Comparison of ENCODE assay signal across 17 cellular contexts in genomic region chr1:115874929-115875328, GRCh38. TPM values are rescaled to one million over a fixed set of nuclear protein-coding genes. Genes with fewer than 3 reads are reported as not detected.
A peak's percentile ranks its signal among the peaks of the same experiment; 100 is the strongest.
DNase-seq lines count a peak whose midpoint lies in the region; ATAC-seq, FAIRE-seq and TF ChIP-seq lines count a peak whose summit lies in the region.
"Had no signal": no experiment of that assay in that cellular context is flagged by ENCODE, and none has a peak within 500 bp of the region (broad histone marks: within the 10 kb centered on the region; RNA-seq: fewer than 3 reads in every experiment).

No MANE protein-coding gene starts in this region.

- no peaks in the 10 kb centered on the region for H3K9me3 ChIP-seq in skeletal muscle satellite cell (replicated peaks; ENCODE audit: low read length)
- H3K9me3 ChIP-seq: SK-N-SH had no signal

- H3K36me3 ChIP-seq in skeletal muscle satellite cell (ENCODE audit: insufficient read depth, low read length): no peaks in the 10 kb centered on the region
- H3K36me3 ChIP-seq: cardiac muscle cell had no signal

- peaks cover 14% of the 10 kb centered on the region for H3K27me3 ChIP-seq in skeletal muscle satellite cell (ENCODE audit: control insufficient read depth, insufficient read depth, low read length)

- no peak overlapping the region for H3K27ac ChIP-seq in caudate nucleus (ENCODE audit: low read depth, low read length)
- H3K27ac ChIP-seq: cardiac muscle cell had no signal

- DNase-seq in HFF-Myc (ENCODE audit: extremely low read depth, low read depth): peak; percentile 3
- peak; percentile 44 for DNase-seq in RCC 7860 (ENCODE audit: low spot score)
- DNase-seq in epithelial cell of esophagus (ENCODE audit: low read depth): peak; percentile 77
- DNase-seq in caudate nucleus (lab: John Stamatoyannopoulos, UW): no peak
- DNase-seq in iPS-NIHi11 (ENCODE audit: low spot score): no peak
- DNase-seq: activated CD4-positive, alpha-beta T cell treated with anti-CD3 and anti-CD28 coated beads, Interleukin-2, amount 10 ng/mL, durations not matched to agents 7 days and 5 days; activated T-cell treated with anti-CD3 and anti-CD28 coated beads for 4 hours; C1 segment of cervical spinal cord; NCI-H187 treated with DMSO at 0.1 percent for 48 hours; NCI-H510A treated with DMSO at 0.1 percent for 48 hours; posterior cingulate gyrus; SK-N-SH; trophoblast cell had no signal

- ATAC-seq in GM18909 (IDR thresholded peaks at IDR 0.05; ENCODE audit: poor library complexity, unreplicated experiment): no peak

- FAIRE-seq in RCC 7860 (lab: Jason Lieb, UNC): no peak
- FAIRE-seq: TTC549 had no signal

- TF ChIP-seq CTCF in HFF-Myc (IDR thresholded peaks at IDR 0.05; ENCODE audit: low read depth, low read length, missing control alignments) (no peak), epithelial cell of esophagus (IDR thresholded peaks at IDR 0.05; ENCODE audit: insufficient read depth, low read depth, low read length, missing control alignments) (no peak)

- H3K4me3 ChIP-seq in HFF-Myc (replicated peaks; ENCODE audit: low read depth, low read length) (no peak overlapping the region), epithelial cell of esophagus (ENCODE audit: low read length) (no peak overlapping the region), skeletal muscle satellite cell (ENCODE audit: low read length) (no peak overlapping the region)
- H3K4me3 ChIP-seq: cardiac muscle cell had no signal

- H3K4me2 ChIP-seq in skeletal muscle satellite cell (ENCODE audit: low read length): peak overlapping the region; percentile 1
- H3K4me2 ChIP-seq: SK-N-SH had no signal

- H3K4me1 ChIP-seq in skeletal muscle satellite cell (ENCODE audit: control insufficient read depth, insufficient read depth, low read length): peaks cover 5% of the 10 kb centered on the region

- no peak overlapping the region for H3K9ac ChIP-seq in skeletal muscle satellite cell (ENCODE audit: low read depth, low read length)
- H3K9ac ChIP-seq: SK-N-SH had no signal

RNA-seq across cellular contexts. Expression of gene NHLH2, which starts 34.0 kb away (rescaled TPM):
- 0.22 TPM in 1 of 2 replicates, not detected in the other for total RNA-seq in skeletal muscle satellite cell (2012; rRNA removed)
- total RNA-seq: activated CD4-positive, alpha-beta T cell treated with anti-CD3 and anti-CD28 coated beads, Interleukin-2, amount 10 ng/mL, durations not matched to agents 7 days and 5 days; cardiac muscle cell had no signal

Comparison
In these comparisons a context has a peak if more than half of its experiments do, and no peak if none do; other contexts are left out.
1. DNase-seq: peak in HFF-Myc (single experiment), RCC 7860 (single experiment) and epithelial cell of esophagus (single experiment); none in caudate nucleus (0 of 61) and iPS-NIHi11 (single experiment).